Comparison of ENCODE assay signal across 8 cellular contexts in genomic region chr18:46071894-46072867, GRCh38. TPM values are rescaled to one million over a fixed set of nuclear protein-coding genes. Genes with fewer than 3 reads are reported as not detected.
DNase-seq lines count a peak whose midpoint lies in the region; ATAC-seq and TF ChIP-seq lines count a peak whose summit lies in the region.

A gene with protein sequence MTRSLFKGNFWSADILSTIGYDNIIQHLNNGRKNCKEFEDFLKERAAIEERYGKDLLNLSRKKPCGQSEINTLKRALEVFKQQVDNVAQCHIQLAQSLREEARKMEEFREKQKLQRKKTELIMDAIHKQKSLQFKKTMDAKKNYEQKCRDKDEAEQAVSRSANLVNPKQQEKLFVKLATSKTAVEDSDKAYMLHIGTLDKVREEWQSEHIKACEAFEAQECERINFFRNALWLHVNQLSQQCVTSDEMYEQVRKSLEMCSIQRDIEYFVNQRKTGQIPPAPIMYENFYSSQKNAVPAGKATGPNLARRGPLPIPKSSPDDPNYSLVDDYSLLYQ (minus strand): TSS chr18:46072260. CDS start chr18:46072188, 72 bp downstream.

- H3K4me1 ChIP-seq in esophagus (ENCODE audit: control insufficient read depth in 2 of 2, insufficient read depth in 2 of 2, low read length in 1 of 2), result peaks cover 4 to 8% of the 10 kb centered on the region in 2 donors

- in situ Hi-C loops in GM13976 (cut with MboI; ENCODE audit: low sequenced_read_pairs, unreplicated experiment), result loop anchor here (10.0 kb wide), 1 partner anchor 397 kb away; no protein-coding TSS in a partner anchor

- peak within 1 kb of the TSS; percentile 69 to 78 for H3K4me3 ChIP-seq in esophagus (ENCODE audit: low read depth in 1 of 2, low read length in 2 of 2)

- peak within 1 kb of the TSS in 1 of 2 donors; percentile 39 for H3K27ac ChIP-seq in esophagus (ENCODE audit: low read depth in 2 of 2, low read length in 1 of 2)

- H3K36me3 ChIP-seq in esophagus (ENCODE audit: control insufficient read depth in 2 of 2, insufficient read depth in 2 of 2, low read length in 1 of 2), result no peaks in the 10 kb centered on the region

- peak within 1 kb of the TSS in 1 of 6 donors; percentile 20 for H3K27ac Mint-ChIP-seq in naive B cell
- peak within 1 kb of the TSS; percentile 78 for H3K27ac Mint-ChIP-seq in stimulated activated naive B cell treated with anti-CD40 and anti-IgM and Interleukin-4, amounts not matched to agents 10 μg/mL and 1 μg/mL and 100 μg/mL, for 72 hours

- no peaks in the 10 kb centered on the region for H3K36me3 Mint-ChIP-seq in naive B cell
- peaks cover 4 to 21% of the 10 kb centered on the region in 2 donors for H3K36me3 Mint-ChIP-seq in stimulated activated naive B cell treated with anti-CD40 and anti-IgM and Interleukin-4, amounts not matched to agents 10 μg/mL and 1 μg/mL and 100 μg/mL, for 72 hours

- H3K9me3 Mint-ChIP-seq in naive B cell, result peaks cover 0 to 5% (median 0%) of the 10 kb centered on the region in 7 donors
- H3K9me3 Mint-ChIP-seq in stimulated activated naive B cell treated with anti-CD40 and anti-IgM and Interleukin-4, amounts not matched to agents 10 μg/mL and 1 μg/mL and 100 μg/mL, for 72 hours, result no peaks in the 10 kb centered on the region

- H3K27me3 ChIP-seq in esophagus (ENCODE audit: control insufficient read depth in 1 of 2, insufficient read depth in 2 of 2, low read length in 2 of 2), result no peaks in the 10 kb centered on the region

- 6 to 7% methylated on average over 82 to 87 of the region's 87 CpGs for WGBS in esophagus, 2 donors

- peaks cover 8 to 34% (median 14%) of the 10 kb centered on the region in 3 donors for H3K27me3 Mint-ChIP-seq in naive B cell
- peaks cover 19% of the 10 kb centered on the region in 2 donors for H3K27me3 Mint-ChIP-seq in stimulated activated naive B cell treated with anti-CD40 and anti-IgM and Interleukin-4, amounts not matched to agents 10 μg/mL and 1 μg/mL and 100 μg/mL, for 72 hours

- no peak for TF ChIP-seq CTCF in GM13976 (IDR thresholded peaks at IDR 0.05; ENCODE audit: borderline replicate concordance, control extremely low read depth, extremely low read depth, insufficient read depth, missing control alignments)

- no peaks in the 10 kb centered on the region for H3K9me3 ChIP-seq in esophagus (ENCODE audit: control insufficient read depth in 2 of 2, insufficient read depth in 1 of 2, low read depth in 1 of 2, low read length in 1 of 2)

- ATAC-seq in HG02763 (IDR thresholded peaks at IDR 0.05; ENCODE audit: unreplicated experiment) (peak; percentile 68), naive B cell (ENCODE audit: low read depth in 2 of 2) (peak; percentile 71 to 76)
- ATAC-seq in stimulated activated naive B cell treated with anti-CD40 and anti-IgM and Interleukin-4, amounts not matched to agents 10 μg/mL and 1 μg/mL and 100 μg/mL, for 72 hours (replicated peaks), result peak; percentile 72 to 76

- H3K4me3 Mint-ChIP-seq in naive B cell, result peak within 1 kb of the TSS; percentile 51 to 88 (median 76)
- H3K4me3 Mint-ChIP-seq in stimulated activated naive B cell treated with anti-CD40 and anti-IgM and Interleukin-4, amounts not matched to agents 10 μg/mL and 1 μg/mL and 100 μg/mL, for 72 hours, result peak within 1 kb of the TSS; percentile 81 to 86

- H3K4me1 Mint-ChIP-seq in naive B cell, result peaks cover 13 to 29% (median 23%) of the 10 kb centered on the region in 3 donors
- peaks cover 24 to 38% of the 10 kb centered on the region in 2 donors for H3K4me1 Mint-ChIP-seq in stimulated activated naive B cell treated with anti-CD40 and anti-IgM and Interleukin-4, amounts not matched to agents 10 μg/mL and 1 μg/mL and 100 μg/mL, for 72 hours

- DNase-seq in GM13976 (ENCODE audit: low spot score) (peak; percentile 76), NCI-H748 (lab: John Stamatoyannopoulos, UW; ENCODE audit: unreplicated experiment) (peak; percentile 75), activated T-cell treated with anti-CD3 and anti-CD28 coated beads for 24 hours (ENCODE audit: low read depth) (peak; percentile 47), naive B cell (peak; percentile 36), DMS153 (lab: John Stamatoyannopoulos, UW) (no peak)
- peak; percentile 53 for DNase-seq in stimulated activated naive B cell treated with anti-CD40 and anti-IgM and Interleukin-4, amounts not matched to agents 10 μg/mL and 1 μg/mL and 100 μg/mL, for 72 hours

RNA-seq across cellular contexts. Expression of the gene that starts here (rescaled TPM):
- 1 to 10 TPM; 4.2 to 6.4 TPM for polyA plus RNA-seq in esophagus
- 1 to 10 TPM in 3 of 6 donors, under 1 TPM in 3; 0.29 to 1.8 (median 0.90) TPM for polyA plus RNA-seq in naive B cell (ENCODE audit: low read depth in 6 of 6)
